ENCODE assay signal across 8 cellular contexts in the genomic region with DNA sequence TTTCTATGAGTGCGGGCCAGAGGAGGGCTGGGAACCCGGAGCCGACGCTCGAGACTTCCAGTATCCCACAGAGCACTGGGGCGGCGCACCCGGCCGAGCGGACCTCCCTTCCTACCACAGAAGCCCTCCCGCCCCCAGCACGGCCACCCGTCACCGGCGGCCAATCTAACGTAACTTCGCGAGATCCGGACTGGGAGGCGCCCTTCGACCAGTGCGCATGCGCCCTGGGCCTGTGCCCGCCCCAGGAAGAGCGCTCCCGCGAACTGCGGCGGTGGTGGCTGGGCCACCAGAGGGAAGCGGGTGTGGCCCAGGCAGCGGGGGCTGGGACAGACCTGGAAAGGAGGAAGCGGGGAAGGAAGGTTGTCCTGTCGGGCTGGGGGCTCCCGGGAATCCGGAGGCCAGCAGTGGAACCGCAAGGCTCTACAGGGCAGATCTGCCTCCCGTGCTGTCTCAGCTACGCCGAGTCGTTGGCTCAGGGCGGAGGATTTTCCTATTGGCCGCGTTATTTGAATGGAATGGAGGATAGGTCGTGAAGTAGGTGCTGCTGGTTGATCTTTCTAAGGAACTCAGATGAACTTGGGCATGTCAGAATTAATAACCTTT. TPM values are rescaled to one million over a fixed set of nuclear protein-coding genes. Genes with fewer than 3 reads are reported as not detected.
A peak's percentile ranks its signal among the peaks of the same experiment; 100 is the strongest.
DNase-seq lines count a peak whose midpoint lies in the region; ATAC-seq, FAIRE-seq and TF ChIP-seq lines count a peak whose summit lies in the region.

A gene (minus strand): TSS at position 77 of the 603 bp plus-strand sequence. CDS start 166 bp downstream, outside the sequence.

- H3K36me3 ChIP-seq in bronchial epithelial cell (ENCODE audit: control insufficient read depth, insufficient read depth, low read length) (no peaks in the 10 kb centered on the region), smooth muscle cell (ENCODE audit: low read depth) (no peaks in the 10 kb centered on the region)

- peak within 1 kb of the TSS; percentile 92 for H3K4me3 ChIP-seq in AG04449 (ENCODE audit: low read depth, low read length)
- peak within 1 kb of the TSS; percentile 81 for H3K4me3 ChIP-seq in WI38 (ENCODE audit: low read depth, low read length)
- peak within 1 kb of the TSS; percentile 86 for H3K4me3 ChIP-seq in bronchial epithelial cell (ENCODE audit: low read depth, low read length)
- H3K4me3 ChIP-seq in smooth muscle cell: peak within 1 kb of the TSS; percentile 65

- ATAC-seq in GM18873 (IDR thresholded peaks at IDR 0.05; ENCODE audit: low FRiP score, unreplicated experiment) (peak; percentile 84), HG03139 (IDR thresholded peaks at IDR 0.05; ENCODE audit: unreplicated experiment) (peak; percentile 84)

- POLR2A ChIA-PET in AG04449 (lab: Yijun Ruan, JAX): interaction anchor here (0.9 to 1.5 kb wide), 4 partner anchors 10 to 252 kb away, joined by 3 to 5 read pairs (median 4); no protein-coding TSS in a partner anchor

- DNase-seq in AG04449 (ENCODE audit: low read depth, low spot score) (peak; percentile 84), NCI-H2227 (lab: John Stamatoyannopoulos, UW; ENCODE audit: unreplicated experiment) (peak; percentile 99), bronchial epithelial cell (ENCODE audit: low read depth) (peak; percentile 88), iPS-NIHi11 (ENCODE audit: low spot score) (peak; percentile 93), smooth muscle cell (lab: John Stamatoyannopoulos, UW; ENCODE audit: unreplicated experiment) (peak; percentile 87)

- CTCF ChIA-PET in AG04449 (lab: Yijun Ruan, JAX): interaction anchor here (1.0 to 1.7 kb wide), 5 partner anchors 13 to 334 kb away, joined by 3 to 8 read pairs (median 5); no protein-coding TSS in a partner anchor

- H3F3A ChIP-seq in smooth muscle cell (ENCODE audit: low read depth): peaks cover 4% of the 10 kb centered on the region

- H3K27me3 ChIP-seq in bronchial epithelial cell (ENCODE audit: control insufficient read depth, insufficient read depth, low read length): no peaks in the 10 kb centered on the region
- no peaks in the 10 kb centered on the region for H3K27me3 ChIP-seq in smooth muscle cell (ENCODE audit: low read depth)

- H3K4me2 ChIP-seq in smooth muscle cell: peak within 1 kb of the TSS; percentile 98

- H3K4me1 ChIP-seq in smooth muscle cell (ENCODE audit: low read depth): peaks cover 27% of the 10 kb centered on the region

- H3K79me2 ChIP-seq in smooth muscle cell (ENCODE audit: low read depth): peaks cover 57% of the 10 kb centered on the region

- WGBS in smooth muscle cell (ENCODE audit: low lambda C conversion rate): 1% methylated on average over 39 of the region's 44 CpGs

- TF ChIP-seq CTCF in AG04449 (IDR thresholded peaks at IDR 0.05; ENCODE audit: insufficient read depth, low read length, missing control alignments) (peak; percentile 29), WI38 (IDR thresholded peaks at IDR 0.05; ENCODE audit: low read depth, low read length) (no peak), bronchial epithelial cell (IDR thresholded peaks at IDR 0.05; ENCODE audit: insufficient read depth, low read length, severe bottlenecking) (peak; percentile 18), smooth muscle cell (IDR thresholded peaks at IDR 0.05; ENCODE audit: borderline replicate concordance, insufficient read depth, poor library complexity, severe bottlenecking) (no peak)

- FAIRE-seq in bronchial epithelial cell (lab: Jason Lieb, UNC): no peak

- H2AFZ ChIP-seq in smooth muscle cell (ENCODE audit: low read depth): peak within 1 kb of the TSS; percentile 87

- H3K9me3 ChIP-seq in smooth muscle cell (replicated peaks; ENCODE audit: low read depth): no peaks in the 10 kb centered on the region

- peaks cover 42% of the 10 kb centered on the region for H4K20me1 ChIP-seq in smooth muscle cell (ENCODE audit: low read depth)

- H3K9ac ChIP-seq in smooth muscle cell (ENCODE audit: low read depth): peak within 1 kb of the TSS; percentile 83

- H3K27ac ChIP-seq in smooth muscle cell (ENCODE audit: low read depth): peak within 1 kb of the TSS; percentile 91

RNA-seq across cellular contexts. Expression of the gene that starts here (rescaled TPM):
- total RNA-seq in bronchial epithelial cell: 56.9 and 86.9 TPM in 2 replicates
- total RNA-seq in smooth muscle cell: 98.7 and 120 TPM in 2 replicates
- polyA plus RNA-seq in smooth muscle cell: 102 and 105 TPM in 2 replicates

Comparison
In these comparisons a context has a peak if more than half of its experiments do, and no peak if none do; other contexts are left out.
1. Peak in every context shown above with its lines: DNase-seq, ATAC-seq, H3K4me3 ChIP-seq and H3K27ac ChIP-seq.
2. CTCF ChIP-seq: peak in AG04449 (single experiment) and bronchial epithelial cell (single experiment); none in WI38 (single experiment) and smooth muscle cell (single experiment).